ENCODE assay signal across 8 cellular contexts in genomic region chr5:111680737-111681413, GRCh38.
DNase-seq lines count a peak whose midpoint lies in the region; ATAC-seq and TF ChIP-seq lines count a peak whose summit lies in the region.

No MANE protein-coding gene starts in this region.

- no peaks in the 10 kb centered on the region for H3K9me3 ChIP-seq in subcutaneous abdominal adipose tissue (ENCODE audit: control insufficient read depth in 5 of 5, low read length in 5 of 5)

- H3K4me3 ChIP-seq in subcutaneous abdominal adipose tissue (ENCODE audit: low read depth in 1 of 5, low read length in 5 of 5): peak overlapping the region in 3 of 5 donors; percentile 20 to 31 (median 28)

- H3K4me1 ChIP-seq in subcutaneous abdominal adipose tissue (ENCODE audit: control insufficient read depth in 5 of 5, insufficient read depth in 5 of 5, low read length in 5 of 5): peaks cover 8 to 23% (median 20%) of the 10 kb centered on the region in 5 donors

- H3K9ac ChIP-seq in subcutaneous abdominal adipose tissue (ENCODE audit: low read length in 5 of 5): peak overlapping the region in 2 of 5 donors; percentile 19 to 42

- peak; percentile 62 for DNase-seq in HT-29 (ENCODE audit: low spot score)
- peak; percentile 45 for DNase-seq in hepatic stellate cell (ENCODE audit: low spot score)
- DNase-seq in activated gamma-delta T cell (lab: John Stamatoyannopoulos, UW): no peak
- DNase-seq in stimulated activated CD4-positive, alpha-beta T cell treated with anti-CD3 and anti-CD28 coated beads, Interleukin-15, amount 100 ng/mL, for 24 hours: no peak
- no peak for DNase-seq in activated effector memory CD4-positive, alpha-beta T cell treated with anti-CD3 and anti-CD28 coated beads, Interleukin-2, amount 50 U/mL, for 16 hours

- H3K27me3 ChIP-seq in subcutaneous abdominal adipose tissue (ENCODE audit: control insufficient read depth in 5 of 5, insufficient read depth in 4 of 5, low read length in 5 of 5): no peaks in the 10 kb centered on the region

- peak; percentile 93 for ATAC-seq in SK-N-SH treated with all-trans-retinoic acid at 6 μM for 48 hours
- ATAC-seq in GM18858 (IDR thresholded peaks at IDR 0.05; ENCODE audit: unreplicated experiment): no peak

- H3K36me3 ChIP-seq in subcutaneous abdominal adipose tissue (ENCODE audit: control insufficient read depth in 5 of 5, insufficient read depth in 5 of 5, low read length in 5 of 5): no peaks in the 10 kb centered on the region

- H3K27ac ChIP-seq in subcutaneous abdominal adipose tissue (ENCODE audit: low read depth, low read length): peak overlapping the region; percentile 45

TF ChIP-seq in SK-N-SH treated with all-trans-retinoic acid at 6 μM for 48 hours, 23 proteins besides CTCF, POLR2A, EP300 and RAD21:
- no peak for TF ChIP-seq GLIS3 (CRISPR knock-in tag; IDR thresholded peaks at IDR 0.05)
- TF ChIP-seq ZFP3 (CRISPR knock-in tag; IDR thresholded peaks at IDR 0.05): 0 out of 2 replicates have a peak, but pooled peaks have one; percentile 11
- no peak for TF ChIP-seq RARB (CRISPR knock-in tag; IDR thresholded peaks at IDR 0.05)
- peak; percentile 27; the same call in 1 of the 2 replicates for TF ChIP-seq ISL1 (CRISPR knock-in tag; IDR thresholded peaks at IDR 0.05)
- no peak for TF ChIP-seq ZNF565 (CRISPR knock-in tag; conservative IDR thresholded peaks at IDR 0.05; ENCODE audit: low read depth)

Comparison
In these comparisons a context has a peak if more than half of its experiments do, and no peak if none do; other contexts are left out.
1. DNase-seq: peak in HT-29 (single experiment) and hepatic stellate cell (single experiment); none in activated gamma-delta T cell (single experiment), stimulated activated CD4-positive, alpha-beta T cell treated with anti-CD3 and anti-CD28 coated beads, Interleukin-15, amount 100 ng/mL, for 24 hours (single experiment) and activated effector memory CD4-positive, alpha-beta T cell treated with anti-CD3 and anti-CD28 coated beads, Interleukin-2, amount 50 U/mL, for 16 hours (single experiment).